ENCODE assay signal across 8 cellular contexts in genomic region chr9:35923927-35924763, GRCh38. TPM values are rescaled to one million over a fixed set of nuclear protein-coding genes. Genes with fewer than 3 reads are reported as not detected.
DNase-seq lines count a peak whose midpoint lies in the region; ATAC-seq and TF ChIP-seq lines count a peak whose summit lies in the region.

No MANE protein-coding gene starts in this region.

- no peak for TF ChIP-seq CTCF in astrocyte of the spinal cord (IDR thresholded peaks at IDR 0.05; ENCODE audit: low read depth, low read length)

- CTCF ChIA-PET in activated naive CD4-positive, alpha-beta T cell treated with anti-CD3 and anti-CD28 coated beads, Interleukin-2, amount 10 ng/mL, durations not matched to agents 7 days and 5 days (lab: Charles Lee) = interaction anchor here (1.0 to 3.1 kb wide), 6 partner anchors 9 to 22 kb away, joined by 3 to 15 read pairs (median 4); no protein-coding TSS in a partner anchor

- no peaks in the 10 kb centered on the region for H3K36me3 Mint-ChIP-seq in activated naive CD4-positive, alpha-beta T cell treated with anti-CD3 and anti-CD28 coated beads, Interleukin-2, amount 10 ng/mL, durations not matched to agents 7 days and 5 days

- in situ Hi-C loops in astrocyte of the spinal cord (cut with HindIII; ENCODE audit: low sequenced_read_pairs) = no loop called here

- no peaks in the 10 kb centered on the region for H3K9me3 Mint-ChIP-seq in activated naive CD4-positive, alpha-beta T cell treated with anti-CD3 and anti-CD28 coated beads, Interleukin-2, amount 10 ng/mL, durations not matched to agents 7 days and 5 days

- H3K27me3 Mint-ChIP-seq in activated naive CD4-positive, alpha-beta T cell treated with anti-CD3 and anti-CD28 coated beads, Interleukin-2, amount 10 ng/mL, durations not matched to agents 7 days and 5 days = peaks cover 16% of the 10 kb centered on the region

- no peaks in the 10 kb centered on the region for H3K4me1 Mint-ChIP-seq in activated naive CD4-positive, alpha-beta T cell treated with anti-CD3 and anti-CD28 coated beads, Interleukin-2, amount 10 ng/mL, durations not matched to agents 7 days and 5 days

- no peak overlapping the region for H3K4me3 Mint-ChIP-seq in activated naive CD4-positive, alpha-beta T cell treated with anti-CD3 and anti-CD28 coated beads, Interleukin-2, amount 10 ng/mL, durations not matched to agents 7 days and 5 days

- intact Hi-C loops in left colon (cut with DNase I, micrococcal nuclease) = no loop called here

- H3K27ac Mint-ChIP-seq in activated naive CD4-positive, alpha-beta T cell treated with anti-CD3 and anti-CD28 coated beads, Interleukin-2, amount 10 ng/mL, durations not matched to agents 7 days and 5 days = no peak overlapping the region

- DNase-seq in activated naive CD4-positive, alpha-beta T cell treated with Interleukin-2 at 50 U/mL for 16 hours = peak; percentile 42
- no peak for DNase-seq in activated naive CD4-positive, alpha-beta T cell treated with anti-CD3 and anti-CD28 coated beads, Interleukin-2, amount 10 ng/mL, durations not matched to agents 7 days and 5 days
- peak; percentile 96 for DNase-seq in astrocyte of the spinal cord (ENCODE audit: low read depth, low spot score)
- peak in 1 of 2 donors; percentile 73 for DNase-seq in left colon
- peak; percentile 93 for DNase-seq in stromal cell of bone marrow (ENCODE audit: low read depth)
- no peak for DNase-seq in GF-D8 (lab: John Stamatoyannopoulos, UW)
- DNase-seq in NCI-H146 (lab: John Stamatoyannopoulos, UW) = no peak

- peak; percentile 54 for ATAC-seq in left colon
- ATAC-seq in GM21737 (IDR thresholded peaks at IDR 0.05; ENCODE audit: unreplicated experiment) = no peak

- H3K4me3 ChIP-seq in astrocyte of the spinal cord (ENCODE audit: low read depth, low read length) = no peak overlapping the region

RNA-seq across cellular contexts. Expression of gene SPAAR, which starts 14.9 kb away (rescaled TPM):
- total RNA-seq in left colon = 1 to 10 TPM; 1.3 to 2.1 TPM

RNA-seq across cellular contexts. Expression of gene HRCT1, which starts 18.1 kb away (rescaled TPM):
- 10 to 100 TPM; 17.4 to 58.7 TPM for total RNA-seq in left colon

RNA-seq across cellular contexts. Expression of gene OR2S2, which starts 33.8 kb away (rescaled TPM):
- total RNA-seq in left colon = not detected

RNA-seq across cellular contexts. Expression of gene OR13J1, which starts 53.9 kb away (rescaled TPM):
- not detected for total RNA-seq in left colon

Comparison
In these comparisons a context has a peak if more than half of its experiments do, and no peak if none do; other contexts are left out.
1. DNase-seq: peak in activated naive CD4-positive, alpha-beta T cell treated with Interleukin-2 at 50 U/mL for 16 hours (single experiment), astrocyte of the spinal cord (single experiment) and stromal cell of bone marrow (single experiment); none in activated naive CD4-positive, alpha-beta T cell treated with anti-CD3 and anti-CD28 coated beads, Interleukin-2, amount 10 ng/mL, durations not matched to agents 7 days and 5 days (single experiment), GF-D8 (single experiment) and NCI-H146 (single experiment).